In genomic region chr19:4908781-4909171, GRCh38 we compare ENCODE assay signal across 1 cellular context.
TF ChIP-seq lines count a peak whose summit lies in the region.

No MANE protein-coding gene starts in this region.

TF ChIP-seq in IMR-90, 13 proteins besides CTCF, POLR2A, EP300 and RAD21:
- no peak for TF ChIP-seq ELK1 (IDR thresholded peaks at IDR 0.05; ENCODE audit: borderline replicate concordance, low read depth, low read length)
- no peak for TF ChIP-seq USF2 (IDR thresholded peaks at IDR 0.05; ENCODE audit: low read depth, low read length)
- no peak for TF ChIP-seq MXI1 (IDR thresholded peaks at IDR 0.05; ENCODE audit: borderline replicate concordance, low read depth, low read length)
- no peak for TF ChIP-seq SMC3 (IDR thresholded peaks at IDR 0.05; ENCODE audit: low read depth, low read length)
- TF ChIP-seq BHLHE40 (IDR thresholded peaks at IDR 0.05; ENCODE audit: low read depth, low read length), result no peak
- no peak for TF ChIP-seq FOS (IDR thresholded peaks at IDR 0.05; ENCODE audit: low read depth, low read length)
- TF ChIP-seq CEBPB (IDR thresholded peaks at IDR 0.05; ENCODE audit: low read depth, low read length), result no peak
- no peak for TF ChIP-seq RFX5 (IDR thresholded peaks at IDR 0.05; ENCODE audit: low read depth, low read length)
- TF ChIP-seq MAZ (IDR thresholded peaks at IDR 0.05; ENCODE audit: borderline replicate concordance, low read depth, low read length), result no peak
- TF ChIP-seq RCOR1 (IDR thresholded peaks at IDR 0.05; ENCODE audit: insufficient replicate concordance, low read length), result no peak
- TF ChIP-seq CHD1 (IDR thresholded peaks at IDR 0.05; ENCODE audit: low read depth, low read length), result no peak
- TF ChIP-seq MAFK (IDR thresholded peaks at IDR 0.05; ENCODE audit: low read depth, low read length), result no peak
- TF ChIP-seq NFE2L2 (IDR thresholded peaks at IDR 0.05; ENCODE audit: low read depth, low read length), result no peak
